In genomic region chr2:224954980-224955379, GRCh38 we compare ENCODE assay signal across 13 cellular contexts.
DNase-seq lines count a peak whose midpoint lies in the region; ATAC-seq, FAIRE-seq and TF ChIP-seq lines count a peak whose summit lies in the region.
"Had no signal": no experiment of that assay in that cellular context is flagged by ENCODE, and none has a peak within 500 bp of the region (broad histone marks: within the 10 kb centered on the region; RNA-seq: fewer than 3 reads in every experiment).

No MANE protein-coding gene starts in this region.

- peaks cover 90% of the 10 kb centered on the region for H3K4me1 Mint-ChIP-seq in activated naive CD8-positive, alpha-beta T cell (ENCODE audit: low read depth)

- H3K36me3 ChIP-seq in heart left ventricle, result no peaks in the 10 kb centered on the region

- no peaks in the 10 kb centered on the region for H3K27me3 Mint-ChIP-seq in activated naive CD8-positive, alpha-beta T cell
- H3K27me3 Mint-ChIP-seq: naive B cell had no signal

- intact Hi-C loops in heart left ventricle (cut with DNase I) (no loop called here), head of caudate nucleus (cut with DNase I) (no loop called here)

- H3K4me3 ChIP-seq in heart left ventricle, result no peak overlapping the region
- H3K4me3 ChIP-seq: skin epidermis had no signal

- DNase-seq in GM12892 (ENCODE audit: insufficient read length) (no peak), GM10266 (ENCODE audit: extremely low spot score) (no peak), heart left ventricle (no peak), NCI-H2029 treated with DMSO at 0.1 percent for 48 hours (lab: John Stamatoyannopoulos, UW) (no peak), head of caudate nucleus (no peak)
- DNase-seq: activated gamma-delta T cell treated with Interleukin-2 at 50 U/mL for 16 hours, kidney, naive B cell had no signal

- ATAC-seq in GM19438 (IDR thresholded peaks at IDR 0.05; ENCODE audit: low read depth, unreplicated experiment), result peak; percentile 36
- ATAC-seq in HG03196 (IDR thresholded peaks at IDR 0.05; ENCODE audit: unreplicated experiment), result peak; percentile 35
- ATAC-seq in heart left ventricle, result no peak

- peaks cover 0 to 72% (median 0%) of the 10 kb centered on the region in 12 donors for H3K4me1 ChIP-seq in heart left ventricle

- no peak for TF ChIP-seq POLR2A in GM12892 (IDR thresholded peaks at IDR 0.05; ENCODE audit: low read depth, low read length)
- no peak for TF ChIP-seq POLR2A in heart left ventricle (IDR thresholded peaks at IDR 0.05)

- peak; percentile 33 for FAIRE-seq in GM12892 (lab: Jason Lieb, UNC)
- FAIRE-seq: kidney had no signal

- H3K9me3 Mint-ChIP-seq in activated naive CD8-positive, alpha-beta T cell (ENCODE audit: low read depth), result no peaks in the 10 kb centered on the region

- H3K27me3 ChIP-seq in heart left ventricle, result no peaks in the 10 kb centered on the region

- no peaks in the 10 kb centered on the region for H3K9me3 ChIP-seq in heart left ventricle

- peak overlapping the region; percentile 67 for H3K27ac Mint-ChIP-seq in activated naive CD8-positive, alpha-beta T cell

- H3K4me3 Mint-ChIP-seq in activated naive CD8-positive, alpha-beta T cell, result no peak overlapping the region
- H3K4me3 Mint-ChIP-seq: CD14-positive monocyte, naive B cell had no signal

- peaks cover 17% of the 10 kb centered on the region for H3K36me3 Mint-ChIP-seq in activated naive CD8-positive, alpha-beta T cell
- H3K36me3 Mint-ChIP-seq: naive B cell had no signal

- H3K27ac ChIP-seq in heart left ventricle, result no peak overlapping the region

- no peak for TF ChIP-seq CTCF in GM10266 (IDR thresholded peaks at IDR 0.05; ENCODE audit: control insufficient read depth, insufficient read depth, low read depth, missing control alignments)
- TF ChIP-seq CTCF in heart left ventricle (IDR thresholded peaks at IDR 0.05), result no peak

Comparison
In these comparisons a context has a peak if more than half of its experiments do, and no peak if none do; other contexts are left out.
1. ATAC-seq: peak in GM19438 (single experiment) and HG03196 (single experiment); none in heart left ventricle (0 of 4).